ENCODE assay signal across 1 cellular context in the genomic region with DNA sequence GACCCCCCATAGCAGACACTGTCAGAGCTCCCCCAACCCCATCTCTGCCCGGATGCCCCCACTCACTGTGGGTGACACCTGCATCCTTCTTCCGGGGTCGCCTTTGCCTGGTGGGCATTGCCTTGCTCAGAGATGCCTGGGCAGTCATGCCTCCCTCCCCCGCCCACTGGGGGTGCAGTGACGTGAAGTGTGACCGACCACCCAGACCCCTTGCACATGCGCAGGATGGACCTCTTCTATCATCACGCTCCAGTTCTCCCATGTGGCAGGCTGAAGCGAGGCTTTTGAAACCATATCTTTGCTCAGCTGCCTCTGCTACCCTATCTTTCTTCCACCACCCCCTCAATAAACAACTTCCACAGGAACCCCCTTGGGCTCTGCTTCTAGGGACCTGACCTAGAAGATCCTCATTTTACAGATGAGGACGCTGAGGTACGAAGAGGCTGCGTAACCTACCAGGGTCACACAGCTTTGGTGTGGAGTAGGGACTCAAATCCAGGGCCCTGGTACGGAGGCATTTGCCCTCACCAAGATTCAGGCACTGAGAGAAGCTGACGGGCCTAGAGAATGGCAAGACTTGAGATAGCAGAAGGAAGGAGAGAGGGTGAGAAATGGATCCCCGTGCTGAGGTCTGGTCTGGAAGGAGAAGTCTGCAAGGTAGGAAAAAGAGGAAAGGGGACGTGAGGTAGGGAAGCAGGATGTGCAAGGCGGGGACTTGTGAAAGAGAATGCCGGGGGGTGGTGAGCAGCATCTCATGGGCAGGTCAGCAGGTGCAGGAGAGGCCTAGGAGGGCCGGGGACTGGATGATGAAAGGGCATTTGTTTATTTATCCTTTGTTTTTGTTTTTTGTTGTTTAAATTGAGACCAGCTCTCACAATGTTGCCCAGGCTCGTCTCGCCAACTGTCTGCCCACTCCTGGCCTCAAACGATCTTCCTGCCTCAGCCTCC.
TF ChIP-seq lines count a peak whose summit lies in the region.

No MANE protein-coding gene starts in this region.

TF ChIP-seq in H1, 55 proteins besides CTCF, POLR2A, EP300 and RAD21:
- TF ChIP-seq BACH1 (IDR thresholded peaks at IDR 0.05; ENCODE audit: low read length) (no peak), KDM5A (IDR thresholded peaks at IDR 0.05; ENCODE audit: low read length) (no peak), CBX5 (IDR thresholded peaks at IDR 0.05; ENCODE audit: low read depth, low read length) (no peak), NRF1 (IDR thresholded peaks at IDR 0.05; ENCODE audit: low read depth, low read length) (no peak), RFX5 (IDR thresholded peaks at IDR 0.05; ENCODE audit: borderline replicate concordance, low read depth, low read length) (no peak), RXRA (IDR thresholded peaks at IDR 0.05; ENCODE audit: insufficient read depth, low read depth, low read length) (no peak), TEAD4 (IDR thresholded peaks at IDR 0.05; ENCODE audit: low read depth, low read length) (no peak), TBP (IDR thresholded peaks at IDR 0.05; ENCODE audit: low read depth, low read length) (no peak), SUZ12 (IDR thresholded peaks at IDR 0.05; ENCODE audit: low read length) (no peak), CTBP2 (IDR thresholded peaks at IDR 0.05; ENCODE audit: borderline replicate concordance, insufficient read depth, insufficient read length, low read length) (no peak), BRCA1 (IDR thresholded peaks at IDR 0.05; ENCODE audit: low read depth, low read length) (no peak), SP4 (IDR thresholded peaks at IDR 0.05; ENCODE audit: low read length) (no peak), CEBPB (IDR thresholded peaks at IDR 0.05; ENCODE audit: low read depth, low read length) (no peak), POLR2AphosphoS5 (IDR thresholded peaks at IDR 0.05; ENCODE audit: low read depth, low read length) (no peak), TCF12 (IDR thresholded peaks at IDR 0.05; ENCODE audit: low read depth, low read length) (no peak), RBBP5 (IDR thresholded peaks at IDR 0.05; ENCODE audit: borderline replicate concordance, low read depth, low read length) (no peak)
- TF ChIP-seq, protein P1, sequence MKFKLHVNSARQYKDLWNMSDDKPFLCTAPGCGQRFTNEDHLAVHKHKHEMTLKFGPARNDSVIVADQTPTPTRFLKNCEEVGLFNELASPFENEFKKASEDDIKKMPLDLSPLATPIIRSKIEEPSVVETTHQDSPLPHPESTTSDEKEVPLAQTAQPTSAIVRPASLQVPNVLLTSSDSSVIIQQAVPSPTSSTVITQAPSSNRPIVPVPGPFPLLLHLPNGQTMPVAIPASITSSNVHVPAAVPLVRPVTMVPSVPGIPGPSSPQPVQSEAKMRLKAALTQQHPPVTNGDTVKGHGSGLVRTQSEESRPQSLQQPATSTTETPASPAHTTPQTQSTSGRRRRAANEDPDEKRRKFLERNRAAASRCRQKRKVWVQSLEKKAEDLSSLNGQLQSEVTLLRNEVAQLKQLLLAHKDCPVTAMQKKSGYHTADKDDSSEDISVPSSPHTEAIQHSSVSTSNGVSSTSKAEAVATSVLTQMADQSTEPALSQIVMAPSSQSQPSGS (IDR thresholded peaks at IDR 0.05; ENCODE audit: low read length), result no peak
- TF ChIP-seq, protein P2, sequence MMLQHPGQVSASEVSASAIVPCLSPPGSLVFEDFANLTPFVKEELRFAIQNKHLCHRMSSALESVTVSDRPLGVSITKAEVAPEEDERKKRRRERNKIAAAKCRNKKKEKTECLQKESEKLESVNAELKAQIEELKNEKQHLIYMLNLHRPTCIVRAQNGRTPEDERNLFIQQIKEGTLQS (IDR thresholded peaks at IDR 0.05; ENCODE audit: insufficient read depth, low read depth, low read length), result no peak
